Comparison of ENCODE assay signal across 1 cellular context in genomic region chr3:112688085-112688769, GRCh38.
A peak's percentile ranks its signal among the peaks of the same experiment; 100 is the strongest.
TF ChIP-seq lines count a peak whose summit lies in the region.

No MANE protein-coding gene starts in this region.

TF ChIP-seq in HEK293, 187 proteins besides CTCF, POLR2A, EP300 and RAD21 (continued from another document):
- TF ChIP-seq ATF2 (tag by site-specific recombination; IDR thresholded peaks at IDR 0.05; ENCODE audit: low read depth) (0 out of 2 replicates have a peak, but pooled peaks have one; percentile 28), WT1 (tag by site-specific recombination; IDR thresholded peaks at IDR 0.05) (peak; percentile 79), PRDM4 (tag by site-specific recombination; IDR thresholded peaks at IDR 0.05) (peak; percentile 67), ZEB2 (tag by site-specific recombination; IDR thresholded peaks at IDR 0.05) (no peak), ZBTB7A (tag by site-specific recombination; IDR thresholded peaks at IDR 0.05; ENCODE audit: low read depth) (no peak), HIC1 (tag by site-specific recombination; IDR thresholded peaks at IDR 0.05) (peak; percentile 34; the same call in 1 of the 2 replicates), ZNF555 (tag by site-specific recombination; conservative IDR thresholded peaks at IDR 0.05) (no peak), ZNF610 (tag by site-specific recombination; IDR thresholded peaks at IDR 0.05; ENCODE audit: borderline replicate concordance) (no peak), ZNF558 (tag by site-specific recombination; IDR thresholded peaks at IDR 0.05) (no peak)
